In the genomic region with DNA sequence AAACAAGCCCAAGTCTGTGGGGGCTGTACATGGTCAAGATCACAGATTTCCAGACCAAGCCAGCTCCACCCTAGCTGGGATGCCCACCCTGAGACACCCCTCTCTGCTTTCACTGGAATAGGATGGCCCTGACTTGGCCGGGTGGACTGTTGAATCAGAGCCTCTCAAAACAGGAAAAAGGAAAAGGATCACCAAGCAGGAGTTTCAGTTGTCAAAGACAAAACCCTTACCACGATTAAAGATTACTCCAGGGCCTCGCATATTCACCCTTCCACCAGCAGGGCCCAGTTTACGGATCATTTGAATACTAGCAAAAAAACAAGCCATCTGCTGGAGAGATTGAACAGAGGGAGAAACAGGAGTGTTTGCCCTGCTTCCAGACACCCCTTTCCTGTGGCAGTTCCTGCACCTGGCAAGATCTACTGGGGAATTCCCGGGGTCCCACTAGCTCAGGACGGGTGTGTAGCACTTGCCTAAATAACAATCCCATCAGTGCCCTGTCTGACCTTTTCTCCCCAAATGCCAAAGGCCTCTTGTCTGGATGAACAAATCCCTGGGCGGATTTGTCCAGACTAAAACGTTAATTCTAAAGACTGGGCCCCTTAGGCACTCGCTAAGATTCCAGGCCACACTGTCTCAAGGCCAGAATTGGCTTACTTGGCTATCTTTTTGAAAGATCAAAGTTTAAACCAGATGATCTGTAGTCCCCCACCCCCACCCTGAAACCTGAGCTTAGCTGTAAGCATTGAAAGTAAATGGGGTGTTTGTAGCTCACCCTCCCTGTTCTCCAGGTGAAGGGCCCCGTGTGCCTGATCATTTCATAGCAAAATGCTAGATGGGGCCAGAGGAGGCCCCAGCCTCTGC, we compare ENCODE assay signal across 8 cellular contexts. TPM values are rescaled to one million over a fixed set of nuclear protein-coding genes. Genes with fewer than 3 reads are reported as not detected.
DNase-seq lines count a peak whose midpoint lies in the region; ATAC-seq and TF ChIP-seq lines count a peak whose summit lies in the region.

No MANE protein-coding gene starts in this region.

- no peaks in the 10 kb centered on the region for H3K9me3 Mint-ChIP-seq in CD4-positive, alpha-beta T cell
- peaks cover 3% of the 10 kb centered on the region for H3K9me3 Mint-ChIP-seq in progenitor cell of endocrine pancreas (ENCODE audit: low read depth)

- peaks cover 10% of the 10 kb centered on the region for H3K36me3 Mint-ChIP-seq in CD4-positive, alpha-beta T cell (ENCODE audit: low read depth)
- no peaks in the 10 kb centered on the region for H3K36me3 Mint-ChIP-seq in T-helper 17 cell (ENCODE audit: low read depth)
- peaks cover 25% of the 10 kb centered on the region for H3K36me3 Mint-ChIP-seq in progenitor cell of endocrine pancreas (ENCODE audit: insufficient read depth)

- POLR2A ChIA-PET in CD4-positive, alpha-beta T cell (lab: Charles Lee), result interaction anchor here (0.7 to 1.1 kb wide), 3 partner anchors 19 to 39 kb away, joined by 3 read pairs; partner anchors contain the start of gene ACTN4

- H3K27ac ChIP-seq in CD4-positive, alpha-beta T cell (ENCODE audit: low read depth, low read length), result no peak overlapping the region

- H3K27me3 Mint-ChIP-seq in CD4-positive, alpha-beta T cell, result no peaks in the 10 kb centered on the region
- H3K27me3 Mint-ChIP-seq in T-helper 17 cell, result no peaks in the 10 kb centered on the region
- H3K27me3 Mint-ChIP-seq in progenitor cell of endocrine pancreas, result no peaks in the 10 kb centered on the region

- H3K4me3 Mint-ChIP-seq in CD4-positive, alpha-beta T cell, result peak overlapping the region; percentile 65
- H3K4me3 Mint-ChIP-seq in T-helper 17 cell (peak overlapping the region; percentile 86), progenitor cell of endocrine pancreas (ENCODE audit: low read depth) (peak overlapping the region; percentile 14)

- CTCF ChIA-PET in CD4-positive, alpha-beta T cell (lab: Charles Lee), result interaction anchor here (0.6 to 2.7 kb wide), 10 partner anchors 17 to 387 kb away, joined by 3 to 10 read pairs (median 4); no protein-coding TSS in a partner anchor

- intact Hi-C loops in CD4-positive, alpha-beta T cell (cut with DNase I, micrococcal nuclease), result loop anchor here (5.0 kb wide), 1 partner anchor 49 kb away; no protein-coding TSS in a partner anchor

- H3K27ac Mint-ChIP-seq in CD4-positive, alpha-beta T cell, result peak overlapping the region; percentile 84
- H3K27ac Mint-ChIP-seq in T-helper 17 cell, result peak overlapping the region; percentile 93
- H3K27ac Mint-ChIP-seq in progenitor cell of endocrine pancreas, result peak overlapping the region; percentile 100

- ATAC-seq in CD4-positive, alpha-beta T cell (ENCODE audit: poor library complexity), result no peak
- ATAC-seq in HG02798 (IDR thresholded peaks at IDR 0.05; ENCODE audit: poor library complexity, unreplicated experiment) (peak; percentile 18), T-helper 17 cell (no peak), esophagus mucosa (peak; percentile 1), HG02840 (IDR thresholded peaks at IDR 0.05; ENCODE audit: low FRiP score, unreplicated experiment) (no peak), HG03460 (IDR thresholded peaks at IDR 0.05; ENCODE audit: unreplicated experiment) (no peak)

- DNase-seq in CD4-positive, alpha-beta T cell, result no peak
- DNase-seq in T-helper 17 cell (peak in 1 of 3 donors; percentile 37), progenitor cell of endocrine pancreas (ENCODE audit: low spot score, unreplicated experiment) (no peak)
- DNase-seq in stimulated activated CD8-positive, alpha-beta memory T cell treated with anti-CD3 and anti-CD28 coated beads, Interleukin-4, amount 100 ng/mL, for 48 hours, result no peak

- TF ChIP-seq CTCF in CD4-positive, alpha-beta T cell (IDR thresholded peaks at IDR 0.05), result no peak
- peak; percentile 60 for TF ChIP-seq CTCF in progenitor cell of endocrine pancreas (IDR thresholded peaks at IDR 0.05; ENCODE audit: unreplicated experiment)

- no peaks in the 10 kb centered on the region for H3K9me3 ChIP-seq in CD4-positive, alpha-beta T cell (ENCODE audit: control insufficient read depth, low read length)
- H3K9me3 ChIP-seq in T-helper 17 cell (ENCODE audit: control insufficient read depth, low read length, poor library complexity, severe bottlenecking), result no peaks in the 10 kb centered on the region

- H3K27me3 ChIP-seq in CD4-positive, alpha-beta T cell (ENCODE audit: control insufficient read depth, insufficient read depth, low read length), result no peaks in the 10 kb centered on the region

- H3K4me1 Mint-ChIP-seq in CD4-positive, alpha-beta T cell (ENCODE audit: low read depth), result peaks cover 77% of the 10 kb centered on the region
- H3K4me1 Mint-ChIP-seq in T-helper 17 cell, result peaks cover 67% of the 10 kb centered on the region
- H3K4me1 Mint-ChIP-seq in progenitor cell of endocrine pancreas (ENCODE audit: low read depth), result peaks cover 65% of the 10 kb centered on the region

RNA-seq across cellular contexts. Expression of gene ACTN4, which starts 38.4 kb away (rescaled TPM):
- total RNA-seq in CD4-positive, alpha-beta T cell, result 10 to 100 TPM; 70.3 to 84.0 TPM
- total RNA-seq in T-helper 17 cell, result 100 to 1,000 TPM; 201 to 205 TPM
- total RNA-seq in esophagus mucosa, result 455 TPM
- 639 and 657 TPM in 2 replicates for total RNA-seq in progenitor cell of endocrine pancreas

RNA-seq across cellular contexts. Expression of gene CAPN12, which starts 58.4 kb away (rescaled TPM):
- 1 to 10 TPM; 1.6 to 2.0 TPM for total RNA-seq in CD4-positive, alpha-beta T cell
- total RNA-seq in T-helper 17 cell (1 to 10 TPM; 6.8 to 9.0 TPM), esophagus mucosa (2.2 TPM), progenitor cell of endocrine pancreas (4.1 and 5.0 TPM in 2 replicates)

Comparison
In these comparisons a context has a peak if more than half of its experiments do, and no peak if none do; other contexts are left out.
1. ATAC-seq: peak in HG02798 (single experiment) and esophagus mucosa (single experiment); none in CD4-positive, alpha-beta T cell (single experiment), T-helper 17 cell (single experiment), HG02840 (single experiment) and HG03460 (single experiment).
2. H3K4me3 Mint-ChIP-seq: peak in every context shown above with its lines; median percentile 86 in T-helper 17 cell; 65 in CD4-positive, alpha-beta T cell; 14 in progenitor cell of endocrine pancreas.
3. Peak in every context shown above with its lines, with median percentiles within 50 percentile points of each other: H3K27ac Mint-ChIP-seq.